ENCODE assay signal across 1 cellular context in the genomic region with DNA sequence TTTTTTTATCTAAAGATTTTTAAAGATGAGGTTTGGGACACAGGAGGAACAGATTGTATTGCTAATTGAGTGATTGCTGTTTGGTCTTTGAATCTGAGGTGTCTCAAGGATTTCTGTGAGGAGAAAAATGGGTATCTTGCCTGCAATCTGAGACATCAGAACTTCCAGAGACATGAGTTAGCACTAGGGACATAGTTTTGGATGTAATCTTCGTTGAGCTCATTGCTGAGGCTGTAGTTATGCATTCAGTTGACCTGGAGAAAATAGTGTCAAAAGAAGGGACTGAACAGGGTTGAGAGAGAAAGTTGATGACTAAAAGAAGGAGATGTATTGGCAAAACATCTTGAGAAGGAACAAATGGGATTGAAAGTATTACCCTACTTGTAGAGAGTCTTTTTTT.
TF ChIP-seq lines count a peak whose summit lies in the region.

No MANE protein-coding gene starts in this region.

TF ChIP-seq in GM23338, 12 proteins besides CTCF, POLR2A, EP300 and RAD21:
- TF ChIP-seq ZNF114 (CRISPR knock-in tag; IDR thresholded peaks at IDR 0.05) = no peak
